15 cellular contexts compared by ENCODE assay signal in genomic region chr5:23269981-23270380, GRCh38.
A peak's percentile ranks its signal among the peaks of the same experiment; 100 is the strongest.
DNase-seq lines count a peak whose midpoint lies in the region; ATAC-seq and TF ChIP-seq lines count a peak whose summit lies in the region.
"Had no signal": no experiment of that assay in that cellular context is flagged by ENCODE, and none has a peak within 500 bp of the region (broad histone marks: within the 10 kb centered on the region; RNA-seq: fewer than 3 reads in every experiment).

No MANE protein-coding gene starts in this region.

- no peaks in the 10 kb centered on the region for H4K20me1 ChIP-seq in Karpas-422 (ENCODE audit: insufficient read depth, low read depth, low read length)

- no peak overlapping the region for H3K27ac ChIP-seq in RWPE1
- H3K27ac ChIP-seq in Karpas-422 (ENCODE audit: low read length), result no peak overlapping the region
- H3K27ac ChIP-seq in left lung, result no peak overlapping the region
- H3K27ac ChIP-seq: 22Rv1 had no signal

- intact Hi-C loops in left lung (cut with DNase I), result no loop called here

- H3K9me2 ChIP-seq in Karpas-422 (replicated peaks; ENCODE audit: insufficient read depth, low read length), result no peaks in the 10 kb centered on the region

- H3K9me3 ChIP-seq in Karpas-422 (ENCODE audit: low read length) (no peaks in the 10 kb centered on the region), left lung (no peaks in the 10 kb centered on the region)
- H3K9me3 ChIP-seq: HAP-1 had no signal

- POLR2A ChIA-PET in RWPE1 (lab: Yijun Ruan, JAX; ENCODE audit: low non-redundant PET), result no interaction called here

- ATAC-seq in left lung, result no peak

- H3K36me3 ChIP-seq in Karpas-422 (ENCODE audit: insufficient read depth, low read length) (no peaks in the 10 kb centered on the region), left lung (no peaks in the 10 kb centered on the region)
- H3K36me3 ChIP-seq: HAP-1 had no signal

- H3K9ac ChIP-seq in Karpas-422 (ENCODE audit: low read length), result no peak overlapping the region

- H3K4me1 ChIP-seq in Karpas-422 (ENCODE audit: low read length) (no peaks in the 10 kb centered on the region), left lung (no peaks in the 10 kb centered on the region)

- no peak for TF ChIP-seq CTCF in RWPE1 (conservative IDR thresholded peaks at IDR 0.05; ENCODE audit: low read depth)
- TF ChIP-seq CTCF in fibroblast of mammary gland (conservative IDR thresholded peaks at IDR 0.05; ENCODE audit: control insufficient read depth, insufficient read depth, low read depth, low read length), result no peak
- no peak for TF ChIP-seq CTCF in left lung (IDR thresholded peaks at IDR 0.05)

- CTCF ChIA-PET in RWPE1 (lab: Yijun Ruan, JAX), result no interaction called here

- H3K79me2 ChIP-seq in Karpas-422 (ENCODE audit: low read length), result no peaks in the 10 kb centered on the region

- no peaks in the 10 kb centered on the region for H3K27me3 ChIP-seq in Karpas-422 (ENCODE audit: low read length)
- no peaks in the 10 kb centered on the region for H3K27me3 ChIP-seq in left lung

- no peak overlapping the region for H3K4me3 ChIP-seq in fibroblast of mammary gland (ENCODE audit: control insufficient read depth, low read depth, low read length)
- no peak overlapping the region for H3K4me3 ChIP-seq in Karpas-422 (ENCODE audit: low read length)
- no peak overlapping the region for H3K4me3 ChIP-seq in left lung
- H3K4me3 ChIP-seq: HAP-1 had no signal

- DNase-seq in NCI-H446 treated with DMSO at 0.1 percent for 48 hours (lab: John Stamatoyannopoulos, UW) (peak; percentile 19), NCI-H446 (lab: John Stamatoyannopoulos, UW) (no peak), RWPE1 (ENCODE audit: low spot score) (peak; percentile 65), fibroblast of mammary gland (ENCODE audit: low read depth) (peak; percentile 59), SK-N-DZ (ENCODE audit: low spot score) (no peak), occipital lobe (lab: John Stamatoyannopoulos, UW) (no peak), Karpas-422 (no peak), left lung (no peak)
- DNase-seq: C1 segment of cervical spinal cord, DMS 273 treated with DMSO at 0.1 percent for 48 hours, EL, NCI-H1092, NCI-H1694 treated with DMSO at 0.1 percent for 48 hours had no signal

- H2AFZ ChIP-seq in Karpas-422 (ENCODE audit: low read length), result no peak overlapping the region

- no peak overlapping the region for H3K4me2 ChIP-seq in Karpas-422 (ENCODE audit: low read depth, low read length, poor library complexity, severe bottlenecking)

Comparison
In these comparisons a context has a peak if more than half of its experiments do, and no peak if none do; other contexts are left out.
1. DNase-seq: peak in NCI-H446 treated with DMSO at 0.1 percent for 48 hours (single experiment), RWPE1 (single experiment) and fibroblast of mammary gland (single experiment); none in NCI-H446 (0 of 2), SK-N-DZ (single experiment), occipital lobe (single experiment), Karpas-422 (single experiment) and left lung (0 of 2).